In genomic region chr7:123788584-123788983, GRCh38 we compare ENCODE assay signal across 23 cellular contexts. TPM values are rescaled to one million over a fixed set of nuclear protein-coding genes. Genes with fewer than 3 reads are reported as not detected.
DNase-seq lines count a peak whose midpoint lies in the region; ATAC-seq and TF ChIP-seq lines count a peak whose summit lies in the region.
"Had no signal": no experiment of that assay in that cellular context is flagged by ENCODE, and none has a peak within 500 bp of the region (broad histone marks: within the 10 kb centered on the region; RNA-seq: fewer than 3 reads in every experiment).

No MANE protein-coding gene starts in this region.

- no peaks in the 10 kb centered on the region for H3K9me3 ChIP-seq in transverse colon
- H3K9me3 ChIP-seq: BE2C; BLaER1 treated with 17β-estradiol and CSF1 and Interleukin-3, amounts not matched to agents 10 nM and 100 nM; HAP-1 had no signal

- 31 to 52% methylated on average over 2 of the region's 2 CpGs for WGBS in transverse colon (ENCODE audit: low coverage in 1 of 2), 2 donors

- H3K9me3 Mint-ChIP-seq in activated T-cell treated with anti-CD3 and anti-CD28 coated beads, Interleukin-2, amount 50 U/mL, for 72 hours = no peaks in the 10 kb centered on the region
- H3K9me3 Mint-ChIP-seq in activated T-cell treated with anti-CD3 and anti-CD28 coated beads, Interleukin-2, amount 50 U/mL, for 24 hours = no peaks in the 10 kb centered on the region
- no peaks in the 10 kb centered on the region for H3K9me3 Mint-ChIP-seq in activated CD4-positive, alpha-beta T cell treated with anti-CD3 and anti-CD28 coated beads for 36 hours (ENCODE audit: low read depth)
- H3K9me3 Mint-ChIP-seq: CD4-positive, alpha-beta T cell; CD8-positive, alpha-beta memory T cell; HFFc6 had no signal

- CTCF ChIA-PET in activated CD4-positive, alpha-beta T cell treated with anti-CD3 and anti-CD28 coated beads for 36 hours (lab: Charles Lee) = interaction anchor here (1.2 to 2.1 kb wide), 4 partner anchors 9 to 106 kb away, joined by 3 to 9 read pairs (median 4); no protein-coding TSS in a partner anchor

- H3K4me1 ChIP-seq in transverse colon = peaks cover 0 to 24% (median 11%) of the 10 kb centered on the region in 4 donors
- H3K4me1 ChIP-seq: BE2C, HAP-1 had no signal

- no peak for DNase-seq in activated T-cell treated with anti-CD3 and anti-CD28 coated beads, Interleukin-2, amount 50 U/mL, for 72 hours
- no peak for DNase-seq in activated T-cell treated with anti-CD3 and anti-CD28 coated beads, Interleukin-2, amount 50 U/mL, for 24 hours
- no peak for DNase-seq in epithelial cell of prostate (ENCODE audit: low read depth, low spot score)
- DNase-seq in left colon = no peak
- no peak for DNase-seq in transverse colon
- DNase-seq in NCI-H2081 (lab: John Stamatoyannopoulos, UW) = no peak
- DNase-seq in activated CD4-positive, alpha-beta T cell treated with anti-CD3 and anti-CD28 coated beads for 36 hours = no peak
- DNase-seq in activated effector memory CD4-positive, alpha-beta T cell treated with Interleukin-2 at 50 U/mL for 16 hours = no peak
- DNase-seq: AML-193; BE2C; CD4-positive, alpha-beta T cell; CD8-positive, alpha-beta memory T cell; DMS 273 treated with DMSO at 0.1 percent for 48 hours; DMS79; EL; GDM1; GOT3; HFFc6 had no signal

- TF ChIP-seq CTCF in transverse colon (IDR thresholded peaks at IDR 0.05) = no peak

- intact Hi-C loops in left colon (cut with DNase I, micrococcal nuclease) (no loop called here), transverse colon (cut with DNase I; ENCODE audit: low total_unique reads) (no loop called here)
- intact Hi-C loops in activated CD4-positive, alpha-beta T cell treated with anti-CD3 and anti-CD28 coated beads for 36 hours (cut with DNase I, micrococcal nuclease) = no loop called here

- no peaks in the 10 kb centered on the region for H3K36me3 Mint-ChIP-seq in activated T-cell treated with anti-CD3 and anti-CD28 coated beads, Interleukin-2, amount 50 U/mL, for 72 hours (ENCODE audit: insufficient read depth in 2 of 2)
- no peaks in the 10 kb centered on the region for H3K36me3 Mint-ChIP-seq in activated T-cell treated with anti-CD3 and anti-CD28 coated beads, Interleukin-2, amount 50 U/mL, for 24 hours (ENCODE audit: low read depth)
- no peaks in the 10 kb centered on the region for H3K36me3 Mint-ChIP-seq in activated CD4-positive, alpha-beta T cell treated with anti-CD3 and anti-CD28 coated beads for 36 hours (ENCODE audit: low read depth)
- H3K36me3 Mint-ChIP-seq: CD14-positive monocyte; CD8-positive, alpha-beta memory T cell had no signal

- TF ChIP-seq EP300 in transverse colon (IDR thresholded peaks at IDR 0.05; ENCODE audit: low read depth) = no peak

- no peak overlapping the region for H3K4me3 Mint-ChIP-seq in activated T-cell treated with anti-CD3 and anti-CD28 coated beads, Interleukin-2, amount 50 U/mL, for 72 hours
- H3K4me3 Mint-ChIP-seq in activated T-cell treated with anti-CD3 and anti-CD28 coated beads, Interleukin-2, amount 50 U/mL, for 24 hours = no peak overlapping the region
- no peak overlapping the region for H3K4me3 Mint-ChIP-seq in activated CD4-positive, alpha-beta T cell treated with anti-CD3 and anti-CD28 coated beads for 36 hours
- H3K4me3 Mint-ChIP-seq: CD14-positive monocyte; CD4-positive, alpha-beta T cell; CD8-positive, alpha-beta memory T cell; HFFc6 had no signal

- no peaks in the 10 kb centered on the region for H3K27me3 Mint-ChIP-seq in activated T-cell treated with anti-CD3 and anti-CD28 coated beads, Interleukin-2, amount 50 U/mL, for 72 hours (ENCODE audit: low read depth)
- H3K27me3 Mint-ChIP-seq in activated T-cell treated with anti-CD3 and anti-CD28 coated beads, Interleukin-2, amount 50 U/mL, for 24 hours = no peaks in the 10 kb centered on the region
- no peaks in the 10 kb centered on the region for H3K27me3 Mint-ChIP-seq in activated CD4-positive, alpha-beta T cell treated with anti-CD3 and anti-CD28 coated beads for 36 hours
- H3K27me3 Mint-ChIP-seq: CD4-positive, alpha-beta T cell; CD8-positive, alpha-beta memory T cell had no signal

- no peak for ATAC-seq in activated T-cell treated with anti-CD3 and anti-CD28 coated beads, Interleukin-2, amount 50 U/mL, for 72 hours (replicated peaks in 1 of 2)
- peak; percentile 68 for ATAC-seq in left colon
- no peak for ATAC-seq in activated CD4-positive, alpha-beta T cell treated with anti-CD3 and anti-CD28 coated beads for 36 hours
- ATAC-seq: GM12878 had no signal

- no peak overlapping the region for H3K4me3 ChIP-seq in transverse colon
- H3K4me3 ChIP-seq: BLaER1 treated with 17β-estradiol and CSF1 and Interleukin-3, amounts not matched to agents 10 nM and 100 nM; GM12878; HAP-1 had no signal

- no peak for TF ChIP-seq POLR2A in transverse colon (IDR thresholded peaks at IDR 0.05)

- POLR2A ChIA-PET in activated CD4-positive, alpha-beta T cell treated with anti-CD3 and anti-CD28 coated beads for 36 hours (lab: Charles Lee) = no interaction called here

- no peaks in the 10 kb centered on the region for H3K4me1 Mint-ChIP-seq in activated T-cell treated with anti-CD3 and anti-CD28 coated beads, Interleukin-2, amount 50 U/mL, for 72 hours (ENCODE audit: low read depth)
- H3K4me1 Mint-ChIP-seq in activated T-cell treated with anti-CD3 and anti-CD28 coated beads, Interleukin-2, amount 50 U/mL, for 24 hours (ENCODE audit: low read depth) = peaks cover 4% of the 10 kb centered on the region
- H3K4me1 Mint-ChIP-seq in activated CD4-positive, alpha-beta T cell treated with anti-CD3 and anti-CD28 coated beads for 36 hours = peaks cover 4% of the 10 kb centered on the region
- H3K4me1 Mint-ChIP-seq: CD8-positive, alpha-beta memory T cell had no signal

- H3K36me3 ChIP-seq in transverse colon = no peaks in the 10 kb centered on the region
- H3K36me3 ChIP-seq: BE2C; BLaER1 treated with 17β-estradiol and CSF1 and Interleukin-3, amounts not matched to agents 10 nM and 100 nM; HAP-1 had no signal

- peak overlapping the region; percentile 86 for H3K27ac ChIP-seq in epithelial cell of prostate
- peak overlapping the region; percentile 5 to 61 (median 40) for H3K27ac ChIP-seq in transverse colon
- H3K27ac ChIP-seq: 22Rv1; BLaER1 treated with 17β-estradiol and CSF1 and Interleukin-3, amounts not matched to agents 10 nM and 100 nM had no signal

- H3K27me3 ChIP-seq in transverse colon = no peaks in the 10 kb centered on the region
- H3K27me3 ChIP-seq: BE2C; BLaER1 treated with 17β-estradiol and CSF1 and Interleukin-3, amounts not matched to agents 10 nM and 100 nM had no signal

- in situ Hi-C loops in transverse colon (cut with MboI; ENCODE audit: low pct_ligation_motif_present in 1 of 4, low pct_unique_long_range_greater_than_20kb in 1 of 4, low sequenced_read_pairs in 3 of 4) = loop anchor here in 1 of 4 donors (25.0 kb wide), 1 partner anchor 101 kb away; no protein-coding TSS in a partner anchor

- H3K27ac Mint-ChIP-seq in activated T-cell treated with anti-CD3 and anti-CD28 coated beads, Interleukin-2, amount 50 U/mL, for 72 hours = peak overlapping the region; percentile 34
- H3K27ac Mint-ChIP-seq in activated T-cell treated with anti-CD3 and anti-CD28 coated beads, Interleukin-2, amount 50 U/mL, for 24 hours = no peak overlapping the region
- no peak overlapping the region for H3K27ac Mint-ChIP-seq in activated CD4-positive, alpha-beta T cell treated with anti-CD3 and anti-CD28 coated beads for 36 hours
- H3K27ac Mint-ChIP-seq: CD14-positive monocyte; CD4-positive, alpha-beta T cell; CD8-positive, alpha-beta memory T cell; HFFc6 had no signal

RNA-seq across cellular contexts. Expression of gene WASL, which starts 39.8 kb away (rescaled TPM):
- total RNA-seq in activated T-cell treated with anti-CD3 and anti-CD28 coated beads, Interleukin-2, amount 50 U/mL, for 72 hours = 1 to 10 TPM; 7.2 to 8.7 TPM
- total RNA-seq in left colon (100 to 1,000 TPM in 1 of 2 donors, 10 to 100 TPM in 1; 93.3 to 108 TPM), transverse colon (10 to 100 TPM; 30.1 to 97.8 (median 65.7) TPM)
- total RNA-seq in activated CD4-positive, alpha-beta T cell treated with anti-CD3 and anti-CD28 coated beads for 36 hours = 1 to 10 TPM; 5.5 TPM

RNA-seq across cellular contexts. Expression of gene HYAL4, which starts 56.4 kb away (rescaled TPM):
- 1 to 10 TPM in 1 of 2 donors, under 1 TPM in 1; 0.48 to 1.8 TPM for total RNA-seq in activated T-cell treated with anti-CD3 and anti-CD28 coated beads, Interleukin-2, amount 50 U/mL, for 72 hours
- total RNA-seq in left colon (not detected), transverse colon (not detected)
- under 1 TPM in 1 of 2 experiments, not detected in 1; 0.25 TPM for total RNA-seq in activated CD4-positive, alpha-beta T cell treated with anti-CD3 and anti-CD28 coated beads for 36 hours
- total RNA-seq: CD8-positive, alpha-beta memory T cell; HFFc6 had no signal
